2 cellular contexts compared by ENCODE assay signal in genomic region chr5:156892223-156892622, GRCh38.
TF ChIP-seq lines count a peak whose summit lies in the region.

No MANE protein-coding gene starts in this region.

TF ChIP-seq in A549, 52 proteins besides CTCF, POLR2A, EP300 and RAD21 (continued from another document):
- TF ChIP-seq ZNF302 (CRISPR knock-in tag; IDR thresholded peaks at IDR 0.05) (no peak), SMC3 (IDR thresholded peaks at IDR 0.05) (no peak), PHF8 (IDR thresholded peaks at IDR 0.05; ENCODE audit: borderline replicate concordance, low read depth) (no peak), FOSL2 (IDR thresholded peaks at IDR 0.05) (no peak), FOSL2 (CRISPR knock-in tag; IDR thresholded peaks at IDR 0.05) (no peak), MAFK (IDR thresholded peaks at IDR 0.05; ENCODE audit: partially characterized antibody) (no peak), RCOR1 (IDR thresholded peaks at IDR 0.05; ENCODE audit: low read depth, low read length) (no peak), GATA3 (IDR thresholded peaks at IDR 0.05; ENCODE audit: borderline replicate concordance) (no peak), JUN (IDR thresholded peaks at IDR 0.05) (no peak), CHD4 (IDR thresholded peaks at IDR 0.05; ENCODE audit: borderline replicate concordance) (no peak), MAX (IDR thresholded peaks at IDR 0.05) (no peak), ZFP36 (IDR thresholded peaks at IDR 0.05; ENCODE audit: borderline replicate concordance, partially characterized antibody) (no peak), RARB (CRISPR knock-in tag; IDR thresholded peaks at IDR 0.05) (no peak), MAZ (IDR thresholded peaks at IDR 0.05; ENCODE audit: borderline replicate concordance, low read depth, low read length) (no peak), ESRRA (IDR thresholded peaks at IDR 0.05; ENCODE audit: borderline replicate concordance, low read length) (no peak), CBX2 (IDR thresholded peaks at IDR 0.05; ENCODE audit: borderline replicate concordance, low read depth) (no peak), RFX5 (IDR thresholded peaks at IDR 0.05) (no peak), KDM5A (IDR thresholded peaks at IDR 0.05) (no peak)
- TF ChIP-seq, protein P1, sequence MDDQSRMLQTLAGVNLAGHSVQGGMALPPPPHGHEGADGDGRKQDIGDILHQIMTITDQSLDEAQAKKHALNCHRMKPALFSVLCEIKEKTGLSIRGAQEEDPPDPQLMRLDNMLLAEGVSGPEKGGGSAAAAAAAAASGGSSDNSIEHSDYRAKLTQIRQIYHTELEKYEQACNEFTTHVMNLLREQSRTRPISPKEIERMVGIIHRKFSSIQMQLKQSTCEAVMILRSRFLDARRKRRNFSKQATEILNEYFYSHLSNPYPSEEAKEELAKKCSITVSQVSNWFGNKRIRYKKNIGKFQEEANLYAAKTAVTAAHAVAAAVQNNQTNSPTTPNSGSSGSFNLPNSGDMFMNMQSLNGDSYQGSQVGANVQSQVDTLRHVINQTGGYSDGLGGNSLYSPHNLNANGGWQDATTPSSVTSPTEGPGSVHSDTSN (IDR thresholded peaks at IDR 0.05) = no peak
- TF ChIP-seq, protein P2, sequence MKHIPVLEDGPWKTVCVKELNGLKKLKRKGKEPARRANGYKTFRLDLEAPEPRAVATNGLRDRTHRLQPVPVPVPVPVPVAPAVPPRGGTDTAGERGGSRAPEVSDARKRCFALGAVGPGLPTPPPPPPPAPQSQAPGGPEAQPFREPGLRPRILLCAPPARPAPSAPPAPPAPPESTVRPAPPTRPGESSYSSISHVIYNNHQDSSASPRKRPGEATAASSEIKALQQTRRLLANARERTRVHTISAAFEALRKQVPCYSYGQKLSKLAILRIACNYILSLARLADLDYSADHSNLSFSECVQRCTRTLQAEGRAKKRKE (CRISPR knock-in tag; IDR thresholded peaks at IDR 0.05; ENCODE audit: low read depth) = no peak
TF ChIP-seq in A549: peak in this region for 0.

TF ChIP-seq in GM12878, 131 proteins besides CTCF, POLR2A, EP300 and RAD21:
- TF ChIP-seq, protein P3, sequence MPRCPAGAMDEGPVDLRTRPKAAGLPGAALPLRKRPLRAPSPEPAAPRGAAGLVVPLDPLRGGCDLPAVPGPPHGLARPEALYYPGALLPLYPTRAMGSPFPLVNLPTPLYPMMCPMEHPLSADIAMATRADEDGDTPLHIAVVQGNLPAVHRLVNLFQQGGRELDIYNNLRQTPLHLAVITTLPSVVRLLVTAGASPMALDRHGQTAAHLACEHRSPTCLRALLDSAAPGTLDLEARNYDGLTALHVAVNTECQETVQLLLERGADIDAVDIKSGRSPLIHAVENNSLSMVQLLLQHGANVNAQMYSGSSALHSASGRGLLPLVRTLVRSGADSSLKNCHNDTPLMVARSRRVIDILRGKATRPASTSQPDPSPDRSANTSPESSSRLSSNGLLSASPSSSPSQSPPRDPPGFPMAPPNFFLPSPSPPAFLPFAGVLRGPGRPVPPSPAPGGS (IDR thresholded peaks at IDR 0.05; ENCODE audit: borderline replicate concordance, insufficient read depth, low read depth, low read length, poor library complexity, severe bottlenecking) = no peak
- TF ChIP-seq SMC3 (IDR thresholded peaks at IDR 0.05; ENCODE audit: borderline replicate concordance, low read length) (peak; percentile 52; the same call in 1 of the 2 replicates), SIN3A (IDR thresholded peaks at IDR 0.05; ENCODE audit: low read depth, low read length) (no peak)
